8 cellular contexts compared by ENCODE assay signal in genomic region chr4:185811509-185812364, GRCh38. TPM values are rescaled to one million over a fixed set of nuclear protein-coding genes. Genes with fewer than 3 reads are reported as not detected.
A peak's percentile ranks its signal among the peaks of the same experiment; 100 is the strongest.
DNase-seq lines count a peak whose midpoint lies in the region; ATAC-seq and TF ChIP-seq lines count a peak whose summit lies in the region.

Gene SORBS2, minus strand, starts transcription at chr4:185812194. Its CDS starts 121,623 bp downstream, at chr4:185690571.

- TF ChIP-seq CTCF in osteocyte (IDR thresholded peaks at IDR 0.05) = no peak

- DNase-seq in DMS79 treated with DMSO at 0.1 percent for 48 hours (lab: John Stamatoyannopoulos, UW) (peak; percentile 72), HuH-7 (ENCODE audit: low spot score) (peak; percentile 12), globus pallidus (ENCODE audit: low spot score) (peak; percentile 33), osteocyte (ENCODE audit: extremely low spot score, unreplicated experiment) (no peak), 8988T (no peak), T-cell (no peak)

- ATAC-seq in GM21528 (IDR thresholded peaks at IDR 0.05; ENCODE audit: low FRiP score, unreplicated experiment) (peak; percentile 95), SK-N-SH treated with all-trans-retinoic acid at 6 μM for 48 hours (peak; percentile 98), T-cell (replicated peaks in 1 of 4) (no peak)

- no peaks in the 10 kb centered on the region for H3K36me3 Mint-ChIP-seq in osteocyte (ENCODE audit: unreplicated experiment)
- no peaks in the 10 kb centered on the region for H3K36me3 Mint-ChIP-seq in T-cell

- CTCF ChIA-PET in T-cell (lab: Charles Lee) = no interaction called here

- H3K4me1 Mint-ChIP-seq in osteocyte (ENCODE audit: unreplicated experiment) (peaks cover 24% of the 10 kb centered on the region), T-cell (peaks cover 0 to 4% (median 0%) of the 10 kb centered on the region in 3 donors)

- POLR2A ChIA-PET in T-cell (lab: Charles Lee) = no interaction called here

- no peaks in the 10 kb centered on the region for H3K27me3 Mint-ChIP-seq in osteocyte (ENCODE audit: unreplicated experiment)
- H3K27me3 Mint-ChIP-seq in T-cell = peaks cover 6 to 21% of the 10 kb centered on the region in 2 donors

- H3K9me3 Mint-ChIP-seq in osteocyte (ENCODE audit: unreplicated experiment) (no peaks in the 10 kb centered on the region), T-cell (no peaks in the 10 kb centered on the region)

- H3K27ac Mint-ChIP-seq in osteocyte (ENCODE audit: unreplicated experiment) (peak within 1 kb of the TSS; percentile 21), T-cell (no peak within 1 kb of the TSS)

- H3K4me3 Mint-ChIP-seq in osteocyte (ENCODE audit: unreplicated experiment) (peak within 1 kb of the TSS; percentile 47), T-cell (no peak within 1 kb of the TSS)

TF ChIP-seq in SK-N-SH treated with all-trans-retinoic acid at 6 μM for 48 hours, 23 proteins besides CTCF, POLR2A, EP300 and RAD21:
- TF ChIP-seq CREB5 (CRISPR knock-in tag; IDR thresholded peaks at IDR 0.05; ENCODE audit: low read depth) (no peak), GLIS3 (CRISPR knock-in tag; IDR thresholded peaks at IDR 0.05) (0 out of 2 replicates have a peak, but pooled peaks have one; percentile 16), CSDC2 (CRISPR knock-in tag; IDR thresholded peaks at IDR 0.05) (no peak)
TF ChIP-seq in SK-N-SH treated with all-trans-retinoic acid at 6 μM for 48 hours: peak in this region for 1.

RNA-seq across cellular contexts. Expression of gene SORBS2, which starts in this region (rescaled TPM):
- total RNA-seq in osteocyte (33.2 and 33.6 TPM in 2 replicates), T-cell (1 to 10 TPM in 2 of 5 donors, under 1 TPM in 2, not detected in 1; 0.15 to 1.9 (median 0.98) TPM)

Comparison
In these comparisons a context has a peak if more than half of its experiments do, and no peak if none do; other contexts are left out.
1. RNA of gene SORBS2 (total RNA-seq): 33.2 to 33.6 TPM in osteocyte; 0.15 to 1.9 TPM in T-cell; every median in the first group is over 10 times any median in the second.
2. DNase-seq: peak in DMS79 treated with DMSO at 0.1 percent for 48 hours (single experiment), HuH-7 (single experiment) and globus pallidus (single experiment); none in osteocyte (single experiment), 8988T (single experiment) and T-cell (0 of 34).
3. ATAC-seq: peak in GM21528 (single experiment) and SK-N-SH treated with all-trans-retinoic acid at 6 μM for 48 hours (single experiment); none in T-cell (0 of 4).